8 cellular contexts compared by ENCODE assay signal in genomic region chr2:136327162-136327852, GRCh38.
A peak's percentile ranks its signal among the peaks of the same experiment; 100 is the strongest.
DNase-seq lines count a peak whose midpoint lies in the region; ATAC-seq, FAIRE-seq and TF ChIP-seq lines count a peak whose summit lies in the region.

No MANE protein-coding gene starts in this region.

- H3K9me3 ChIP-seq in small intestine (ENCODE audit: control insufficient read depth, low read depth) (no peaks in the 10 kb centered on the region), vagina (no peaks in the 10 kb centered on the region)

- no peak for FAIRE-seq in small intestine (lab: Jason Lieb, UNC)

- H3K9me3 Mint-ChIP-seq in type B pancreatic cell = peaks cover 9% of the 10 kb centered on the region

- H3K27ac Mint-ChIP-seq in type B pancreatic cell = no peak overlapping the region

- H3K4me3 Mint-ChIP-seq in type B pancreatic cell = no peak overlapping the region

- DNase-seq in NOMO-1 treated with DMSO at 0.1 percent for 48 hours (lab: John Stamatoyannopoulos, UW; ENCODE audit: unreplicated experiment) (peak; percentile 28), NOMO-1 (lab: John Stamatoyannopoulos, UW; ENCODE audit: unreplicated experiment in 2 of 2) (no peak), T-helper 2 cell (peak; percentile 17 to 100 (median 71)), cardiac fibroblast (ENCODE audit: low read depth in 2 of 2) (peak; percentile 2 to 3), small intestine (peak; percentile 44), type B pancreatic cell (ENCODE audit: extremely low spot score, unreplicated experiment) (no peak), vagina (ENCODE audit: extremely low spot score in 2 of 2) (no peak)

- H3K4me1 ChIP-seq in small intestine (ENCODE audit: control insufficient read depth in 2 of 2, insufficient read depth in 1 of 2, low read depth in 1 of 2, low read length in 1 of 2) = no peaks in the 10 kb centered on the region
- H3K4me1 ChIP-seq in vagina = no peaks in the 10 kb centered on the region

- TF ChIP-seq POLR2A in vagina (IDR thresholded peaks at IDR 0.05) = no peak

- no peak for TF ChIP-seq CTCF in cardiac fibroblast (IDR thresholded peaks at IDR 0.05; ENCODE audit: low read depth, low read length)
- TF ChIP-seq CTCF in type B pancreatic cell (conservative IDR thresholded peaks at IDR 0.05) = no peak
- TF ChIP-seq CTCF in vagina (IDR thresholded peaks at IDR 0.05) = no peak

- H3K27me3 ChIP-seq in small intestine (ENCODE audit: control insufficient read depth in 2 of 2, insufficient read depth in 2 of 2, low read length in 2 of 2) = no peaks in the 10 kb centered on the region
- no peaks in the 10 kb centered on the region for H3K27me3 ChIP-seq in vagina

- H3K4me3 ChIP-seq in cardiac fibroblast (replicated peaks in 1 of 2; ENCODE audit: low read depth in 2 of 2, low read length in 2 of 2) = no peak overlapping the region
- H3K4me3 ChIP-seq in small intestine (ENCODE audit: low read depth in 1 of 2, low read length in 2 of 2) = no peak overlapping the region
- H3K4me3 ChIP-seq in vagina = no peak overlapping the region

- 42 to 61% (median 43%) methylated on average over 12 of the region's 12 CpGs for WGBS in small intestine, 3 donors

- H3K36me3 ChIP-seq in small intestine (ENCODE audit: control insufficient read depth in 2 of 2, insufficient read depth in 2 of 2, low read length in 2 of 2) = no peaks in the 10 kb centered on the region
- no peaks in the 10 kb centered on the region for H3K36me3 ChIP-seq in vagina

- intact Hi-C loops in vagina (cut with DNase I) = no loop called here

- H3K27me3 Mint-ChIP-seq in type B pancreatic cell = peaks cover 21% of the 10 kb centered on the region

- peak; percentile 84 for ATAC-seq in HG03108 (IDR thresholded peaks at IDR 0.05; ENCODE audit: unreplicated experiment)

- H3K36me3 Mint-ChIP-seq in type B pancreatic cell = no peaks in the 10 kb centered on the region

- H3K4me1 Mint-ChIP-seq in type B pancreatic cell (ENCODE audit: unreplicated experiment) = peaks cover 6% of the 10 kb centered on the region

- H3K27ac ChIP-seq in small intestine (ENCODE audit: low read depth in 1 of 2, low read length in 1 of 2) = peak overlapping the region; percentile 24 to 76
- H3K27ac ChIP-seq in vagina = no peak overlapping the region

Comparison
In these comparisons a context has a peak if more than half of its experiments do, and no peak if none do; other contexts are left out.
1. DNase-seq: peak in NOMO-1 treated with DMSO at 0.1 percent for 48 hours (single experiment), T-helper 2 cell (5 of 5), cardiac fibroblast (2 of 2) and small intestine (single experiment); none in NOMO-1 (0 of 2), type B pancreatic cell (single experiment) and vagina (0 of 2).